Comparison of ENCODE assay signal across 10 cellular contexts in genomic region chr3:128011140-128011539, GRCh38. TPM values are rescaled to one million over a fixed set of nuclear protein-coding genes. Genes with fewer than 3 reads are reported as not detected.
DNase-seq lines count a peak whose midpoint lies in the region; ATAC-seq, FAIRE-seq and TF ChIP-seq lines count a peak whose summit lies in the region.
"Had no signal": no experiment of that assay in that cellular context is flagged by ENCODE, and none has a peak within 500 bp of the region (broad histone marks: within the 10 kb centered on the region; RNA-seq: fewer than 3 reads in every experiment).

No MANE protein-coding gene starts in this region.

- TF ChIP-seq CTCF in C4-2B (conservative IDR thresholded peaks at IDR 0.05) (peak; percentile 96), HFFc6 (IDR thresholded peaks at IDR 0.05) (peak; percentile 57), PC-3 (conservative IDR thresholded peaks at IDR 0.05; ENCODE audit: low read depth, low read length) (peak; percentile 75), epithelial cell of proximal tubule (conservative IDR thresholded peaks at IDR 0.05; ENCODE audit: low read depth, low read length) (peak; percentile 77)

- H3K27me3 ChIP-seq in PC-3 (ENCODE audit: low read length): no peaks in the 10 kb centered on the region
- H3K27me3 ChIP-seq in small intestine (ENCODE audit: control insufficient read depth in 2 of 2, insufficient read depth in 2 of 2, low read length in 2 of 2): peaks cover 0 to 2% of the 10 kb centered on the region in 2 donors
- peaks cover 0 to 3% of the 10 kb centered on the region in 2 donors for H3K27me3 ChIP-seq in aorta (ENCODE audit: control insufficient read depth in 1 of 2, insufficient read depth in 2 of 2, low read length in 1 of 2)

- H4K20me1 ChIP-seq in PC-3 (ENCODE audit: low read length): no peaks in the 10 kb centered on the region

- no peaks in the 10 kb centered on the region for H3K79me2 ChIP-seq in PC-3 (ENCODE audit: low read length)

- H3K9me2 ChIP-seq in PC-3 (replicated peaks; ENCODE audit: low read length): no peaks in the 10 kb centered on the region

- no TSS peak for BruUV-seq in PC-3 (replicated peaks; lab: Mats Ljungman, UMichigan)

- no peak overlapping the region for H3K4me3 Mint-ChIP-seq in HFFc6
- H3K4me3 Mint-ChIP-seq: stimulated activated naive CD8-positive, alpha-beta T cell treated with anti-CD3 and anti-CD28 coated beads, Interleukin-15, Interleukin-2, amounts not matched to agents 100 ng/mL and 50 ng/mL, for 24 hours had no signal

- peaks cover 18% of the 10 kb centered on the region for H3K27me3 Mint-ChIP-seq in HFFc6 (ENCODE audit: insufficient read depth)

- no peak for FAIRE-seq in small intestine (lab: Jason Lieb, UNC)

- no peak overlapping the region for H3K9ac ChIP-seq in PC-3 (ENCODE audit: low read length)

- H3K9me3 Mint-ChIP-seq in HFFc6: peaks cover 4% of the 10 kb centered on the region; the same call in 1 of the 2 replicates
- H3K9me3 Mint-ChIP-seq: stimulated activated naive CD8-positive, alpha-beta T cell treated with anti-CD3 and anti-CD28 coated beads, Interleukin-15, Interleukin-2, amounts not matched to agents 100 ng/mL and 50 ng/mL, for 24 hours had no signal

- POLR2A ChIA-PET in PC-3 (lab: Charles Lee; ENCODE audit: unreplicated experiment): no interaction called here

- H3K36me3 ChIP-seq in PC-3 (ENCODE audit: low read depth, low read length): no peaks in the 10 kb centered on the region
- no peaks in the 10 kb centered on the region for H3K36me3 ChIP-seq in small intestine (ENCODE audit: control insufficient read depth in 2 of 2, insufficient read depth in 2 of 2, low read length in 2 of 2)
- no peaks in the 10 kb centered on the region for H3K36me3 ChIP-seq in aorta (ENCODE audit: control insufficient read depth in 1 of 2, insufficient read depth in 2 of 2, low read length in 1 of 2)

- intact Hi-C loops in PC-3 (cut with micrococcal nuclease) (loop anchor here (2.0 to 10.0 kb wide), 2 partner anchors 40 to 124 kb away; no protein-coding TSS in a partner anchor), aorta (cut with DNase I) (no loop called here)

- H3K36me3 Mint-ChIP-seq in HFFc6 (ENCODE audit: low read depth): no peaks in the 10 kb centered on the region

- H3K27ac Mint-ChIP-seq in HFFc6: no peak overlapping the region
- H3K27ac Mint-ChIP-seq: stimulated activated naive CD8-positive, alpha-beta T cell treated with anti-CD3 and anti-CD28 coated beads, Interleukin-15, Interleukin-2, amounts not matched to agents 100 ng/mL and 50 ng/mL, for 24 hours had no signal

- H3K4me1 Mint-ChIP-seq in HFFc6 (ENCODE audit: low read depth): no peaks in the 10 kb centered on the region; the same call in 1 of the 2 replicates

- 2 to 10% (median 6%) methylated on average over 12 of the region's 12 CpGs for WGBS in small intestine, 3 donors
- WGBS in aorta, 2 donors: 9 to 10% methylated on average over 12 of the region's 12 CpGs

- DNase-seq in HFFc6 (no peak), PC-3 (peak; percentile 70), epithelial cell of proximal tubule (ENCODE audit: low read depth) (no peak), small intestine (peak; percentile 58), GOT3 (lab: John Stamatoyannopoulos, UW) (no peak), NCI-H2196 (lab: John Stamatoyannopoulos, UW; ENCODE audit: unreplicated experiment) (no peak), aorta (no peak)

- CTCF ChIA-PET in PC-3 (lab: Charles Lee): interaction anchor here (0.5 to 0.7 kb wide), 2 partner anchors 10 to 353 kb away, joined by 6 to 10 read pairs; no protein-coding TSS in a partner anchor

- H3K4me3 ChIP-seq in PC-3 (ENCODE audit: low read length): peak overlapping the region; percentile 9; the same call in 1 of the 2 replicates
- H3K4me3 ChIP-seq in epithelial cell of proximal tubule (ENCODE audit: low read depth, low read length): no peak overlapping the region
- H3K4me3 ChIP-seq in small intestine (ENCODE audit: low read depth in 1 of 2, low read length in 2 of 2): no peak overlapping the region
- H3K4me3 ChIP-seq in aorta (ENCODE audit: low read length in 2 of 2): no peak overlapping the region

- peak; percentile 98 for ATAC-seq in PC-3
- no peak for ATAC-seq in aorta (ENCODE audit: low FRiP score)

- no peaks in the 10 kb centered on the region for H3F3A ChIP-seq in PC-3 (ENCODE audit: low read length, unreplicated experiment)

- peak overlapping the region; percentile 4; the same call in 1 of the 2 replicates for H3K27ac ChIP-seq in C4-2B
- H3K27ac ChIP-seq in PC-3 (ENCODE audit: low read length): no peak overlapping the region
- no peak overlapping the region for H3K27ac ChIP-seq in small intestine (ENCODE audit: low read depth in 1 of 2, low read length in 1 of 2)
- no peak overlapping the region for H3K27ac ChIP-seq in aorta (ENCODE audit: low read depth in 1 of 2, low read length in 2 of 2)
- H3K27ac ChIP-seq: HL-60 had no signal

- H3K4me1 ChIP-seq in PC-3 (ENCODE audit: insufficient read depth, low read length) (peaks cover 4% of the 10 kb centered on the region), small intestine (ENCODE audit: control insufficient read depth in 2 of 2, insufficient read depth in 1 of 2, low read depth in 1 of 2, low read length in 1 of 2) (no peaks in the 10 kb centered on the region), aorta (ENCODE audit: control insufficient read depth in 1 of 2, insufficient read depth in 2 of 2, low read length in 2 of 2) (no peaks in the 10 kb centered on the region)

- H3K4me2 ChIP-seq in PC-3 (ENCODE audit: low read length): peak overlapping the region; percentile 45

- H3K9me3 ChIP-seq in PC-3 (ENCODE audit: low read length) (no peaks in the 10 kb centered on the region), small intestine (ENCODE audit: control insufficient read depth, low read depth) (no peaks in the 10 kb centered on the region), aorta (ENCODE audit: control insufficient read depth, low read length) (no peaks in the 10 kb centered on the region)

- peak overlapping the region; percentile 85 for H2AFZ ChIP-seq in PC-3 (ENCODE audit: low read length)

RNA-seq across cellular contexts. Expression of gene SEC61A1, which starts 41.1 kb away (rescaled TPM):
- 100 to 1,000 TPM; 497 to 608 (median 536) TPM for total RNA-seq in HFFc6 (2021; fragmentation: NEBNext Ultra II Directional; extraction: Animal tissue kit (Norgen Biotek cat#: 25700))
- 182 and 184 TPM in 2 replicates for total RNA-seq in PC-3 (2014; rRNA removed)
- total RNA-seq in epithelial cell of proximal tubule: 150 and 242 TPM in 2 replicates
- polyA plus RNA-seq in small intestine: 100 to 1,000 TPM in 1 of 3 donors, 10 to 100 TPM in 2; 52.1 to 183 (median 57.8) TPM
- total RNA-seq in aorta: 100 to 1,000 TPM; 156 to 172 TPM
- polyA plus RNA-seq in aorta: 100 to 1,000 TPM in 1 of 2 donors, 10 to 100 TPM in 1; 33.6 to 127 TPM

Comparison
In these comparisons a context has a peak if more than half of its experiments do, and no peak if none do; other contexts are left out.
1. DNase-seq: peak in PC-3 (single experiment) and small intestine (single experiment); none in HFFc6 (single experiment), epithelial cell of proximal tubule (single experiment), GOT3 (single experiment), NCI-H2196 (single experiment) and aorta (0 of 2).
2. Peak in every context shown above with its lines, with median percentiles within 50 percentile points of each other: CTCF ChIP-seq.